ENCODE assay signal across 11 cellular contexts in genomic region chr6:21005816-21006553, GRCh38.
DNase-seq lines count a peak whose midpoint lies in the region; ATAC-seq and TF ChIP-seq lines count a peak whose summit lies in the region.
"Had no signal": no experiment of that assay in that cellular context is flagged by ENCODE, and none has a peak within 500 bp of the region (broad histone marks: within the 10 kb centered on the region; RNA-seq: fewer than 3 reads in every experiment).

No MANE protein-coding gene starts in this region.

- no peak overlapping the region for H3K27ac Mint-ChIP-seq in progenitor cell of endocrine pancreas

- no peaks in the 10 kb centered on the region for H3K36me3 ChIP-seq in A673 (ENCODE audit: insufficient read depth, low read length, poor library complexity, severe bottlenecking)

- H3K4me3 Mint-ChIP-seq in progenitor cell of endocrine pancreas (ENCODE audit: low read depth): no peak overlapping the region

- H3K27ac ChIP-seq in A673 (ENCODE audit: low read depth, low read length, poor library complexity, severe bottlenecking): no peak overlapping the region
- no peak overlapping the region for H3K27ac ChIP-seq in substantia nigra (ENCODE audit: low read depth, low read length, poor library complexity, severe bottlenecking)
- H3K27ac ChIP-seq: C4-2B, dorsolateral prefrontal cortex had no signal

- H3K4me3 ChIP-seq in A673 (ENCODE audit: low read depth, low read length, poor library complexity, severe bottlenecking) (no peak overlapping the region), fibroblast of mammary gland (ENCODE audit: control insufficient read depth, low read depth, low read length) (no peak overlapping the region)
- H3K4me3 ChIP-seq: dorsolateral prefrontal cortex had no signal

- no peaks in the 10 kb centered on the region for H3K27me3 Mint-ChIP-seq in progenitor cell of endocrine pancreas

- no peaks in the 10 kb centered on the region for H3K27me3 ChIP-seq in A673 (replicated peaks; ENCODE audit: insufficient read depth, low read depth, low read length, poor library complexity)
- H3K27me3 ChIP-seq: dorsolateral prefrontal cortex had no signal

- CTCF ChIA-PET in A673 (lab: Charles Lee): no interaction called here

- intact Hi-C loops in A673 (cut with micrococcal nuclease; ENCODE audit: unreplicated experiment): no loop called here

- TF ChIP-seq CTCF in A673 (conservative IDR thresholded peaks at IDR 0.05; ENCODE audit: low read depth, low read length) (no peak), fibroblast of mammary gland (conservative IDR thresholded peaks at IDR 0.05; ENCODE audit: control insufficient read depth, insufficient read depth, low read depth, low read length) (no peak), progenitor cell of endocrine pancreas (IDR thresholded peaks at IDR 0.05; ENCODE audit: unreplicated experiment) (no peak)

- H3K36me3 Mint-ChIP-seq in progenitor cell of endocrine pancreas (ENCODE audit: insufficient read depth): peaks cover 13% of the 10 kb centered on the region

- peaks cover 6% of the 10 kb centered on the region for H3K9me3 Mint-ChIP-seq in progenitor cell of endocrine pancreas (ENCODE audit: low read depth)

- peak; percentile 66 for ATAC-seq in GM21423 (IDR thresholded peaks at IDR 0.05; ENCODE audit: unreplicated experiment)

- peaks cover 24% of the 10 kb centered on the region for H3K4me1 Mint-ChIP-seq in progenitor cell of endocrine pancreas (ENCODE audit: low read depth)

- H3K4me1 ChIP-seq in A673 (ENCODE audit: insufficient read depth, low read length, poor library complexity, severe bottlenecking): peaks cover 12% of the 10 kb centered on the region

- POLR2A ChIA-PET in A673 (lab: Charles Lee; ENCODE audit: low non-redundant PET): no interaction called here

- DNase-seq in A673 (ENCODE audit: low spot score) (peak; percentile 56), fibroblast of mammary gland (ENCODE audit: low read depth) (peak; percentile 97), progenitor cell of endocrine pancreas (ENCODE audit: low spot score, unreplicated experiment) (no peak), substantia nigra (lab: John Stamatoyannopoulos, UW) (no peak)
- no peak for DNase-seq in activated CD4-positive, alpha-beta T cell treated with anti-CD3 and anti-CD28 coated beads, Interleukin-2, amount 50 U/mL, for 48 hours
- DNase-seq in stimulated activated CD4-positive, alpha-beta T cell treated with anti-CD3 and anti-CD28 coated beads, Interleukin-2, amount 100 ng/mL, for 24 hours: no peak
- DNase-seq: activated CD4-positive, alpha-beta T cell treated with anti-CD3 and anti-CD28 coated beads for 48 hours; dorsolateral prefrontal cortex had no signal

- BruUV-seq in A673 (replicated peaks; lab: Mats Ljungman, UMichigan): no TSS peak

- H3K9me3 ChIP-seq in A673 (ENCODE audit: low read depth, low read length, poor library complexity, severe bottlenecking): no peaks in the 10 kb centered on the region

TF ChIP-seq in PFSK-1, 5 proteins besides CTCF, POLR2A, EP300 and RAD21:
- TF ChIP-seq TAF1 (IDR thresholded peaks at IDR 0.05; ENCODE audit: borderline replicate concordance, insufficient read depth, low read length): no peak
- peak in 1 of 2 experiments; percentile 49; a peak in 1 of 4 replicates for TF ChIP-seq REST (IDR thresholded peaks at IDR 0.05; ENCODE audit: insufficient read depth in 1 of 2, low read depth in 2 of 2, low read length in 2 of 2)
- no peak for TF ChIP-seq SIN3A (IDR thresholded peaks at IDR 0.05; ENCODE audit: borderline replicate concordance, insufficient read depth, low read length)
- peak; percentile 13 for TF ChIP-seq FOXP2 (optimal IDR thresholded peaks at IDR 0.05; ENCODE audit: borderline replicate concordance, extremely low read depth, extremely low read length, insufficient read depth)
- no peak for TF ChIP-seq POLR2AphosphoS5 (IDR thresholded peaks at IDR 0.05; ENCODE audit: low read depth, low read length)

Comparison
In these comparisons a context has a peak if more than half of its experiments do, and no peak if none do; other contexts are left out.
1. DNase-seq: peak in A673 (single experiment) and fibroblast of mammary gland (single experiment); none in progenitor cell of endocrine pancreas (single experiment), activated CD4-positive, alpha-beta T cell treated with anti-CD3 and anti-CD28 coated beads, Interleukin-2, amount 50 U/mL, for 48 hours (0 of 2), substantia nigra (0 of 49) and stimulated activated CD4-positive, alpha-beta T cell treated with anti-CD3 and anti-CD28 coated beads, Interleukin-2, amount 100 ng/mL, for 24 hours (0 of 2).